In the genomic region with DNA sequence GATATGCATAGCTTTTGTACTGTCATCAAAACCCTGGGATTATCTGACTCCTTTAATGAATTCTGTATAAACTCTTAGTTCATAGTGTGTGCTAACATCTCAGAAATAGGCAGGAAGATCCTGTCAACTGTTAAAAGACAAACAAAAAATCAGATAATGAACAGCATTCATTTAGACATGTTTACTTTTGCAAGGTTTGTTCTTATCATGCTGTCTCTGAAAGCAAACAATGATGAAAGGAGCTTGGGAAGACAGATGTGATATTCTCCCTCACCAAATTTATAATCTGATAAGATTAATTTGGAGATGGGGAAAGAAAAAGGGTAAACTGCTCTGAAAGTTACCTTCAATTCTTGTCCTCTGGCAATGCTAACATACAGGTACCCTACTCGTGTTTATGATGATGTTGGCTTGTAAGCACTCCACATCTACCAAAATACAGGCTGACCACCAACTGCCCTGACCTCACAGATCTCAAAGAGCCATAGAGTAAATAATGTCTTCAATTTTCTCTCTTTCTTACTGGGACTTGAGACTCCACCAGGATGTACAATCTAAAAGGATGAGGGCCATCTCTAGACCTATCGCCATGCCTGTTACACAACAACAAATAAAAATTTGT, we compare ENCODE assay signal across 1 cellular context.
A peak's percentile ranks its signal among the peaks of the same experiment; 100 is the strongest.
TF ChIP-seq lines count a peak whose summit lies in the region.

No MANE protein-coding gene starts in this region.

TF ChIP-seq in HepG2, 621 proteins besides CTCF, POLR2A, EP300 and RAD21 (continued from another document and continues in another):
- TF ChIP-seq, protein P1, sequence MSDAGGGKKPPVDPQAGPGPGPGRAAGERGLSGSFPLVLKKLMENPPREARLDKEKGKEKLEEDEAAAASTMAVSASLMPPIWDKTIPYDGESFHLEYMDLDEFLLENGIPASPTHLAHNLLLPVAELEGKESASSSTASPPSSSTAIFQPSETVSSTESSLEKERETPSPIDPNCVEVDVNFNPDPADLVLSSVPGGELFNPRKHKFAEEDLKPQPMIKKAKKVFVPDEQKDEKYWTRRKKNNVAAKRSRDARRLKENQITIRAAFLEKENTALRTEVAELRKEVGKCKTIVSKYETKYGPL (CRISPR knock-in tag; IDR thresholded peaks at IDR 0.05) = no peak
- TF ChIP-seq, protein P2, sequence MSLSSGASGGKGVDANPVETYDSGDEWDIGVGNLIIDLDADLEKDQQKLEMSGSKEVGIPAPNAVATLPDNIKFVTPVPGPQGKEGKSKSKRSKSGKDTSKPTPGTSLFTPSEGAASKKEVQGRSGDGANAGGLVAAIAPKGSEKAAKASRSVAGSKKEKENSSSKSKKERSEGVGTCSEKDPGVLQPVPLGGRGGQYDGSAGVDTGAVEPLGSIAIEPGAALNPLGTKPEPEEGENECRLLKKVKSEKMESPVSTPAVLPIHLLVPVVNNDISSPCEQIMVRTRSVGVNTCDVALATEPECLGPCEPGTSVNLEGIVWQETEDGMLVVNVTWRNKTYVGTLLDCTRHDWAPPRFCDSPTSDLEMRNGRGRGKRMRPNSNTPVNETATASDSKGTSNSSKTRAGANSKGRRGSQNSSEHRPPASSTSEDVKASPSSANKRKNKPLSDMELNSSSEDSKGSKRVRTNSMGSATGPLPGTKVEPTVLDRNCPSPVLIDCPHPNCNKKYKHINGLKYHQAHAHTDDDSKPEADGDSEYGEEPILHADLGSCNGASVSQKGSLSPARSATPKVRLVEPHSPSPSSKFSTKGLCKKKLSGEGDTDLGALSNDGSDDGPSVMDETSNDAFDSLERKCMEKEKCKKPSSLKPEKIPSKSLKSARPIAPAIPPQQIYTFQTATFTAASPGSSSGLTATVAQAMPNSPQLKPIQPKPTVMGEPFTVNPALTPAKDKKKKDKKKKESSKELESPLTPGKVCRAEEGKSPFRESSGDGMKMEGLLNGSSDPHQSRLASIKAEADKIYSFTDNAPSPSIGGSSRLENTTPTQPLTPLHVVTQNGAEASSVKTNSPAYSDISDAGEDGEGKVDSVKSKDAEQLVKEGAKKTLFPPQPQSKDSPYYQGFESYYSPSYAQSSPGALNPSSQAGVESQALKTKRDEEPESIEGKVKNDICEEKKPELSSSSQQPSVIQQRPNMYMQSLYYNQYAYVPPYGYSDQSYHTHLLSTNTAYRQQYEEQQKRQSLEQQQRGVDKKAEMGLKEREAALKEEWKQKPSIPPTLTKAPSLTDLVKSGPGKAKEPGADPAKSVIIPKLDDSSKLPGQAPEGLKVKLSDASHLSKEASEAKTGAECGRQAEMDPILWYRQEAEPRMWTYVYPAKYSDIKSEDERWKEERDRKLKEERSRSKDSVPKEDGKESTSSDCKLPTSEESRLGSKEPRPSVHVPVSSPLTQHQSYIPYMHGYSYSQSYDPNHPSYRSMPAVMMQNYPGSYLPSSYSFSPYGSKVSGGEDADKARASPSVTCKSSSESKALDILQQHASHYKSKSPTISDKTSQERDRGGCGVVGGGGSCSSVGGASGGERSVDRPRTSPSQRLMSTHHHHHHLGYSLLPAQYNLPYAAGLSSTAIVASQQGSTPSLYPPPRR (CRISPR knock-in tag; IDR thresholded peaks at IDR 0.05; ENCODE audit: borderline replicate concordance) = peak; percentile 81; the same call in 1 of the 2 replicates
- TF ChIP-seq TOPORS (CRISPR knock-in tag; IDR thresholded peaks at IDR 0.05) (no peak), REPIN1 (CRISPR knock-in tag; IDR thresholded peaks at IDR 0.05; ENCODE audit: borderline replicate concordance, low read depth) (no peak), LCORL (IDR thresholded peaks at IDR 0.05) (no peak), LCORL (CRISPR knock-in tag; IDR thresholded peaks at IDR 0.05) (no peak), ZNF678 (CRISPR knock-in tag; IDR thresholded peaks at IDR 0.05) (no peak), TSC22D2 (CRISPR knock-in tag; IDR thresholded peaks at IDR 0.05; ENCODE audit: borderline replicate concordance) (no peak), ZSCAN25 (CRISPR knock-in tag; IDR thresholded peaks at IDR 0.05) (no peak), ZBTB1 (CRISPR knock-in tag; IDR thresholded peaks at IDR 0.05; ENCODE audit: borderline replicate concordance) (no peak), RBFOX2 (IDR thresholded peaks at IDR 0.05; ENCODE audit: low read depth, low read length) (no peak), ZNF333 (CRISPR knock-in tag; IDR thresholded peaks at IDR 0.05; ENCODE audit: borderline replicate concordance) (no peak), ZFP90 (CRISPR knock-in tag; IDR thresholded peaks at IDR 0.05; ENCODE audit: borderline replicate concordance) (no peak), CBX1 (IDR thresholded peaks at IDR 0.05; ENCODE audit: low read depth) (no peak), ESRRA (CRISPR knock-in tag; IDR thresholded peaks at IDR 0.05; ENCODE audit: low read depth) (no peak; the same call in 1 of the 2 replicates), ZNF780A (CRISPR knock-in tag; IDR thresholded peaks at IDR 0.05) (no peak), TP53 (CRISPR knock-in tag; conservative IDR thresholded peaks at IDR 0.05) (no peak), ZNF205 (CRISPR knock-in tag; IDR thresholded peaks at IDR 0.05) (no peak), ZSCAN9 (CRISPR knock-in tag; IDR thresholded peaks at IDR 0.05; ENCODE audit: borderline replicate concordance) (no peak), ZFP37 (CRISPR knock-in tag; IDR thresholded peaks at IDR 0.05; ENCODE audit: borderline replicate concordance) (no peak), PHF20 (CRISPR knock-in tag; IDR thresholded peaks at IDR 0.05) (no peak), ZNF292 (CRISPR knock-in tag; IDR thresholded peaks at IDR 0.05; ENCODE audit: borderline replicate concordance, low read depth) (no peak), AGO1 (IDR thresholded peaks at IDR 0.05; ENCODE audit: low read depth, low read length, poor library complexity, severe bottlenecking) (no peak), FOXC1 (CRISPR knock-in tag; IDR thresholded peaks at IDR 0.05; ENCODE audit: borderline replicate concordance) (no peak), ZNF367 (CRISPR knock-in tag; IDR thresholded peaks at IDR 0.05; ENCODE audit: borderline replicate concordance) (no peak), ASH2L (IDR thresholded peaks at IDR 0.05; ENCODE audit: insufficient read length, low read depth, low read length) (no peak), NFATC3 (CRISPR knock-in tag; IDR thresholded peaks at IDR 0.05) (no peak)
- TF ChIP-seq, protein P3, sequence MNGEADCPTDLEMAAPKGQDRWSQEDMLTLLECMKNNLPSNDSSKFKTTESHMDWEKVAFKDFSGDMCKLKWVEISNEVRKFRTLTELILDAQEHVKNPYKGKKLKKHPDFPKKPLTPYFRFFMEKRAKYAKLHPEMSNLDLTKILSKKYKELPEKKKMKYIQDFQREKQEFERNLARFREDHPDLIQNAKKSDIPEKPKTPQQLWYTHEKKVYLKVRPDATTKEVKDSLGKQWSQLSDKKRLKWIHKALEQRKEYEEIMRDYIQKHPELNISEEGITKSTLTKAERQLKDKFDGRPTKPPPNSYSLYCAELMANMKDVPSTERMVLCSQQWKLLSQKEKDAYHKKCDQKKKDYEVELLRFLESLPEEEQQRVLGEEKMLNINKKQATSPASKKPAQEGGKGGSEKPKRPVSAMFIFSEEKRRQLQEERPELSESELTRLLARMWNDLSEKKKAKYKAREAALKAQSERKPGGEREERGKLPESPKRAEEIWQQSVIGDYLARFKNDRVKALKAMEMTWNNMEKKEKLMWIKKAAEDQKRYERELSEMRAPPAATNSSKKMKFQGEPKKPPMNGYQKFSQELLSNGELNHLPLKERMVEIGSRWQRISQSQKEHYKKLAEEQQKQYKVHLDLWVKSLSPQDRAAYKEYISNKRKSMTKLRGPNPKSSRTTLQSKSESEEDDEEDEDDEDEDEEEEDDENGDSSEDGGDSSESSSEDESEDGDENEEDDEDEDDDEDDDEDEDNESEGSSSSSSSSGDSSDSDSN (CRISPR knock-in tag; IDR thresholded peaks at IDR 0.05) = no peak
- TF ChIP-seq, protein P4, sequence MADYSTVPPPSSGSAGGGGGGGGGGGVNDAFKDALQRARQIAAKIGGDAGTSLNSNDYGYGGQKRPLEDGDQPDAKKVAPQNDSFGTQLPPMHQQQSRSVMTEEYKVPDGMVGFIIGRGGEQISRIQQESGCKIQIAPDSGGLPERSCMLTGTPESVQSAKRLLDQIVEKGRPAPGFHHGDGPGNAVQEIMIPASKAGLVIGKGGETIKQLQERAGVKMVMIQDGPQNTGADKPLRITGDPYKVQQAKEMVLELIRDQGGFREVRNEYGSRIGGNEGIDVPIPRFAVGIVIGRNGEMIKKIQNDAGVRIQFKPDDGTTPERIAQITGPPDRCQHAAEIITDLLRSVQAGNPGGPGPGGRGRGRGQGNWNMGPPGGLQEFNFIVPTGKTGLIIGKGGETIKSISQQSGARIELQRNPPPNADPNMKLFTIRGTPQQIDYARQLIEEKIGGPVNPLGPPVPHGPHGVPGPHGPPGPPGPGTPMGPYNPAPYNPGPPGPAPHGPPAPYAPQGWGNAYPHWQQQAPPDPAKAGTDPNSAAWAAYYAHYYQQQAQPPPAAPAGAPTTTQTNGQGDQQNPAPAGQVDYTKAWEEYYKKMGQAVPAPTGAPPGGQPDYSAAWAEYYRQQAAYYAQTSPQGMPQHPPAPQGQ (CRISPR knock-in tag; IDR thresholded peaks at IDR 0.05; ENCODE audit: borderline replicate concordance) = no peak
- TF ChIP-seq, protein P5, sequence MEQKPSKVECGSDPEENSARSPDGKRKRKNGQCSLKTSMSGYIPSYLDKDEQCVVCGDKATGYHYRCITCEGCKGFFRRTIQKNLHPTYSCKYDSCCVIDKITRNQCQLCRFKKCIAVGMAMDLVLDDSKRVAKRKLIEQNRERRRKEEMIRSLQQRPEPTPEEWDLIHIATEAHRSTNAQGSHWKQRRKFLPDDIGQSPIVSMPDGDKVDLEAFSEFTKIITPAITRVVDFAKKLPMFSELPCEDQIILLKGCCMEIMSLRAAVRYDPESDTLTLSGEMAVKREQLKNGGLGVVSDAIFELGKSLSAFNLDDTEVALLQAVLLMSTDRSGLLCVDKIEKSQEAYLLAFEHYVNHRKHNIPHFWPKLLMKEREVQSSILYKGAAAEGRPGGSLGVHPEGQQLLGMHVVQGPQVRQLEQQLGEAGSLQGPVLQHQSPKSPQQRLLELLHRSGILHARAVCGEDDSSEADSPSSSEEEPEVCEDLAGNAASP (CRISPR knock-in tag; IDR thresholded peaks at IDR 0.05; ENCODE audit: borderline replicate concordance) = peak; percentile 55; the same call in 1 of the 2 replicates
- TF ChIP-seq, protein P6, sequence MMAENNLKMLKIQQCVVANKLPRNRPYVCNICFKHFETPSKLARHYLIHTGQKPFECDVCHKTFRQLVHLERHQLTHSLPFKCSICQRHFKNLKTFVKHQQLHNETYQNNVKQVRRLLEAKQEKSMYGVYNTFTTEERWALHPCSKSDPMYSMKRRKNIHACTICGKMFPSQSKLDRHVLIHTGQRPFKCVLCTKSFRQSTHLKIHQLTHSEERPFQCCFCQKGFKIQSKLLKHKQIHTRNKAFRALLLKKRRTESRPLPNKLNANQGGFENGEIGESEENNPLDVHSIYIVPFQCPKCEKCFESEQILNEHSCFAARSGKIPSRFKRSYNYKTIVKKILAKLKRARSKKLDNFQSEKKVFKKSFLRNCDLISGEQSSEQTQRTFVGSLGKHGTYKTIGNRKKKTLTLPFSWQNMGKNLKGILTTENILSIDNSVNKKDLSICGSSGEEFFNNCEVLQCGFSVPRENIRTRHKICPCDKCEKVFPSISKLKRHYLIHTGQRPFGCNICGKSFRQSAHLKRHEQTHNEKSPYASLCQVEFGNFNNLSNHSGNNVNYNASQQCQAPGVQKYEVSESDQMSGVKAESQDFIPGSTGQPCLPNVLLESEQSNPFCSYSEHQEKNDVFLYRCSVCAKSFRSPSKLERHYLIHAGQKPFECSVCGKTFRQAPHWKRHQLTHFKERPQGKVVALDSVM (CRISPR knock-in tag; IDR thresholded peaks at IDR 0.05) = no peak
- TF ChIP-seq, protein P7, sequence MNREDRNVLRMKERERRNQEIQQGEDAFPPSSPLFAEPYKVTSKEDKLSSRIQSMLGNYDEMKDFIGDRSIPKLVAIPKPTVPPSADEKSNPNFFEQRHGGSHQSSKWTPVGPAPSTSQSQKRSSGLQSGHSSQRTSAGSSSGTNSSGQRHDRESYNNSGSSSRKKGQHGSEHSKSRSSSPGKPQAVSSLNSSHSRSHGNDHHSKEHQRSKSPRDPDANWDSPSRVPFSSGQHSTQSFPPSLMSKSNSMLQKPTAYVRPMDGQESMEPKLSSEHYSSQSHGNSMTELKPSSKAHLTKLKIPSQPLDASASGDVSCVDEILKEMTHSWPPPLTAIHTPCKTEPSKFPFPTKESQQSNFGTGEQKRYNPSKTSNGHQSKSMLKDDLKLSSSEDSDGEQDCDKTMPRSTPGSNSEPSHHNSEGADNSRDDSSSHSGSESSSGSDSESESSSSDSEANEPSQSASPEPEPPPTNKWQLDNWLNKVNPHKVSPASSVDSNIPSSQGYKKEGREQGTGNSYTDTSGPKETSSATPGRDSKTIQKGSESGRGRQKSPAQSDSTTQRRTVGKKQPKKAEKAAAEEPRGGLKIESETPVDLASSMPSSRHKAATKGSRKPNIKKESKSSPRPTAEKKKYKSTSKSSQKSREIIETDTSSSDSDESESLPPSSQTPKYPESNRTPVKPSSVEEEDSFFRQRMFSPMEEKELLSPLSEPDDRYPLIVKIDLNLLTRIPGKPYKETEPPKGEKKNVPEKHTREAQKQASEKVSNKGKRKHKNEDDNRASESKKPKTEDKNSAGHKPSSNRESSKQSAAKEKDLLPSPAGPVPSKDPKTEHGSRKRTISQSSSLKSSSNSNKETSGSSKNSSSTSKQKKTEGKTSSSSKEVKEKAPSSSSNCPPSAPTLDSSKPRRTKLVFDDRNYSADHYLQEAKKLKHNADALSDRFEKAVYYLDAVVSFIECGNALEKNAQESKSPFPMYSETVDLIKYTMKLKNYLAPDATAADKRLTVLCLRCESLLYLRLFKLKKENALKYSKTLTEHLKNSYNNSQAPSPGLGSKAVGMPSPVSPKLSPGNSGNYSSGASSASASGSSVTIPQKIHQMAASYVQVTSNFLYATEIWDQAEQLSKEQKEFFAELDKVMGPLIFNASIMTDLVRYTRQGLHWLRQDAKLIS (CRISPR knock-in tag; IDR thresholded peaks at IDR 0.05) = no peak
- TF ChIP-seq, protein P8, sequence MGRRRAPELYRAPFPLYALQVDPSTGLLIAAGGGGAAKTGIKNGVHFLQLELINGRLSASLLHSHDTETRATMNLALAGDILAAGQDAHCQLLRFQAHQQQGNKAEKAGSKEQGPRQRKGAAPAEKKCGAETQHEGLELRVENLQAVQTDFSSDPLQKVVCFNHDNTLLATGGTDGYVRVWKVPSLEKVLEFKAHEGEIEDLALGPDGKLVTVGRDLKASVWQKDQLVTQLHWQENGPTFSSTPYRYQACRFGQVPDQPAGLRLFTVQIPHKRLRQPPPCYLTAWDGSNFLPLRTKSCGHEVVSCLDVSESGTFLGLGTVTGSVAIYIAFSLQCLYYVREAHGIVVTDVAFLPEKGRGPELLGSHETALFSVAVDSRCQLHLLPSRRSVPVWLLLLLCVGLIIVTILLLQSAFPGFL (CRISPR knock-in tag; IDR thresholded peaks at IDR 0.05) = no peak
- TF ChIP-seq, protein P9, sequence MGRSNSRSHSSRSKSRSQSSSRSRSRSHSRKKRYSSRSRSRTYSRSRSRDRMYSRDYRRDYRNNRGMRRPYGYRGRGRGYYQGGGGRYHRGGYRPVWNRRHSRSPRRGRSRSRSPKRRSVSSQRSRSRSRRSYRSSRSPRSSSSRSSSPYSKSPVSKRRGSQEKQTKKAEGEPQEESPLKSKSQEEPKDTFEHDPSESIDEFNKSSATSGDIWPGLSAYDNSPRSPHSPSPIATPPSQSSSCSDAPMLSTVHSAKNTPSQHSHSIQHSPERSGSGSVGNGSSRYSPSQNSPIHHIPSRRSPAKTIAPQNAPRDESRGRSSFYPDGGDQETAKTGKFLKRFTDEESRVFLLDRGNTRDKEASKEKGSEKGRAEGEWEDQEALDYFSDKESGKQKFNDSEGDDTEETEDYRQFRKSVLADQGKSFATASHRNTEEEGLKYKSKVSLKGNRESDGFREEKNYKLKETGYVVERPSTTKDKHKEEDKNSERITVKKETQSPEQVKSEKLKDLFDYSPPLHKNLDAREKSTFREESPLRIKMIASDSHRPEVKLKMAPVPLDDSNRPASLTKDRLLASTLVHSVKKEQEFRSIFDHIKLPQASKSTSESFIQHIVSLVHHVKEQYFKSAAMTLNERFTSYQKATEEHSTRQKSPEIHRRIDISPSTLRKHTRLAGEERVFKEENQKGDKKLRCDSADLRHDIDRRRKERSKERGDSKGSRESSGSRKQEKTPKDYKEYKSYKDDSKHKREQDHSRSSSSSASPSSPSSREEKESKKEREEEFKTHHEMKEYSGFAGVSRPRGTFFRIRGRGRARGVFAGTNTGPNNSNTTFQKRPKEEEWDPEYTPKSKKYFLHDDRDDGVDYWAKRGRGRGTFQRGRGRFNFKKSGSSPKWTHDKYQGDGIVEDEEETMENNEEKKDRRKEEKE (IDR thresholded peaks at IDR 0.05) = no peak
